Comparison of ENCODE assay signal across 19 cellular contexts in the genomic region with DNA sequence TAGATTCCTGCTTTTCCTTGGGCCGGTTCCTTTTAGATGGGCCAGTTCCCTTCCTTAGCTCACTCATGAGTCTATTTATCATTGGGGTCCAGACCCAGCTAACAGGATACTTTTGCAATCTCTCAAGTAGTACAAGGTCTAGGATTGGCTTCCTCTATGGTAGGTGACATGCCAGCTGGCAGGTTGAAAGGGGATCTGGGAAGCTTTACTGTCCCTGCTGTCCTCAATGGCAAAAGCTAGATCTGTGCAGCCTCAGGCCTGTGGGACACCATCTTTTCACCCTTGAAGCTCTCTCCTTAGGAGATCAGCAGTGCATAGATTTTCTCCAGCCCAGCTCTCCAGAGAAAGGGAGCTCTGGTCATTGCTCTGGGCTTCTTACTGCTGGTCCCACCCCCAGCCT.
"Had no signal": no experiment of that assay in that cellular context is flagged by ENCODE, and none has a peak within 500 bp of the region (broad histone marks: within the 10 kb centered on the region; RNA-seq: fewer than 3 reads in every experiment).

No MANE protein-coding gene starts in this region.

- H3K9me3 ChIP-seq: ovary, psoas muscle, right lobe of liver, SK-N-SH, stomach, testis, upper lobe of left lung had no signal

- H3K27me3 ChIP-seq: brain microvascular endothelial cell, ovary, right lobe of liver, stomach, testis, upper lobe of left lung had no signal

- H3K9me3 Mint-ChIP-seq: activated naive CD4-positive, alpha-beta T cell treated with anti-CD3 and anti-CD28 coated beads for 36 hours; activated naive CD8-positive, alpha-beta T cell treated with anti-CD3 and anti-CD28 coated beads, Interleukin-2, amount 50 U/mL, for 24 hours; naive thymus-derived CD8-positive, alpha-beta T cell had no signal

- H3K4me3 Mint-ChIP-seq: activated naive CD4-positive, alpha-beta T cell treated with anti-CD3 and anti-CD28 coated beads for 36 hours; naive thymus-derived CD8-positive, alpha-beta T cell had no signal

- H3K4me1 ChIP-seq: psoas muscle, testis had no signal

- H3K9ac ChIP-seq: SK-N-SH had no signal

- H3K27ac ChIP-seq: brain microvascular endothelial cell, coronary artery, ovary, psoas muscle, right lobe of liver, stomach, testis, upper lobe of left lung had no signal

- H3K36me3 ChIP-seq: brain microvascular endothelial cell, ovary, right lobe of liver, stomach, upper lobe of left lung had no signal

- H3K4me3 ChIP-seq: coronary artery, ovary, psoas muscle, right lobe of liver, stomach, testis, upper lobe of left lung had no signal

- FAIRE-seq: kidney, small intestine had no signal

- DNase-seq: activated CD4-positive, alpha-beta T cell treated with anti-CD3 and anti-CD28 coated beads for 48 hours; activated CD4-positive, CD25-positive, alpha-beta regulatory T cell; erythroblast; foreskin melanocyte; glutamatergic neuron; kidney; ovary; psoas muscle; right lobe of liver; SK-N-SH; small intestine; stomach; testis; upper lobe of left lung had no signal

- H3K27me3 Mint-ChIP-seq: activated naive CD8-positive, alpha-beta T cell treated with anti-CD3 and anti-CD28 coated beads, Interleukin-2, amount 50 U/mL, for 24 hours; naive thymus-derived CD8-positive, alpha-beta T cell had no signal
